ENCODE assay signal across 1 cellular context in the genomic region with DNA sequence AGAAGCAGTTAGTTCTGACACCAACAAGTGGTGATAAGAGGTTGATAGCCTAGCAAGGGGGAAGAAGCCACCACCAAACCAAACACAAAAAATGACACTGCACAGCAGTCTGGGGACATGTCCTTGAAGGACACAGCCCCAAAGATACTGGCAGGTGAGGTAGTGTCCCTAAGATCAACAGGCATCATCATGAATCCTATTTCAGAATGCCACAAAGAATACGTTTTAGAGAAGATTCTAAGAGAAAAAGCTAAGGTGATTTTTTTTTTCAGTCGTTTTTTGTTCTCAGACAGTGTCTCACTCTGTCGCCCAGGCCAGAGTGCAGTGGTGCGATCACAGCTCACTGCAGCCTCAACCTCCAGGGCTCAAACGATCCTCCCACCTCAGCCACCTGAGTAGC.
TF ChIP-seq lines count a peak whose summit lies in the region.

No MANE protein-coding gene starts in this region.

TF ChIP-seq in endothelial cell of umbilical vein, 7 proteins besides CTCF, POLR2A, EP300 and RAD21:
- TF ChIP-seq MAX (IDR thresholded peaks at IDR 0.05; ENCODE audit: insufficient read depth, insufficient read length) = no peak
- no peak for TF ChIP-seq GATA2 (IDR thresholded peaks at IDR 0.05; ENCODE audit: insufficient read depth, insufficient read length, low read depth, low read length)
- TF ChIP-seq JUN (IDR thresholded peaks at IDR 0.05; ENCODE audit: borderline replicate concordance, insufficient read depth, insufficient read length, low read depth) = no peak
- TF ChIP-seq MYC (IDR thresholded peaks at IDR 0.05; ENCODE audit: low read depth, low read length) = no peak
- no peak for TF ChIP-seq FOS (IDR thresholded peaks at IDR 0.05; ENCODE audit: borderline replicate concordance, insufficient read depth, low read length)
- TF ChIP-seq EZH2 (IDR thresholded peaks at IDR 0.05; ENCODE audit: borderline replicate concordance, low read depth, low read length, severe bottlenecking) = no peak
- no peak for TF ChIP-seq POLR2AphosphoS5 (IDR thresholded peaks at IDR 0.05; ENCODE audit: insufficient read depth, low read depth, low read length)
